Comparison of ENCODE assay signal across 8 cellular contexts in the genomic region with DNA sequence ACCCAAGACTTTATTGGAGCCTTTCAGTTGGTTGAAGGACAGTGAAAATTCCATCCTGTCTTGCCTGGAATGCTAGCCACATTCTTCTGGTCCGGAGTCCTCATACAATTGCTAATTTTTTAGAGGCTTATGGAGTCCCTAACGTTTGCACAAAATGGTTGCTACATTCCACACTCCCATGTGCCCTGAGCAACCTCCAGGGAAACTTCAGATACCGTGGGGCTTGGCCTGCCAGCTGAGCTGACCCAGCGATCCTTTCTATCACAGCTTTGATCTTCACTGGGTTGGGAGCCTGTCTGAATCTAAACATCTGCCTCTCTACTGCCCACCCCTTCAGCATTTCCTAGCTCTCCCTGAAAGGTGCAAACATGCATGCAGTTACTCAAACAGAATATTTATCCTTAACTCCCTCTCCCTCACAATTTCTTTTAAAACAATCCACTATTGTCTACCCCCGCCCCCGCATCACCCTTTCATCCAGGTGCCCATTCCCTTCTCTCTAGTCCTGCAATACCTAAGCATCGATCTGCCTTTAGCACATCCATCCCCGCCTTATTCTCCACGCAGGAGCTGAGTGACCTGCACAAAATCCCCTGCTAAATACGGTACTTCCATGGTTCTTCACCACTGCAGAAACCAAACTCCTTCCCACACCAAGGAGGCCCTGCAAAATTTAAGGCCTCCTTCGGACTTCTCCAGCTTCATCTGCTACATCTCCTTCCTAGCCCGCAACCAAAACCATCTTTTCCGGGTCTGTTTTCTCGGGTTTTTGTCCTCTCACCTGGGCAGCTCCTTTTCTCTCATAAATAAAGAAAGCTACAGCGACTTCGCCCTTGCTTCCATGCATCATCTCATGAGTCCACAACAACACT. TPM values are rescaled to one million over a fixed set of nuclear protein-coding genes. Genes with fewer than 3 reads are reported as not detected.
A peak's percentile ranks its signal among the peaks of the same experiment; 100 is the strongest.
DNase-seq lines count a peak whose midpoint lies in the region; ATAC-seq and TF ChIP-seq lines count a peak whose summit lies in the region.

No MANE protein-coding gene starts in this region.

- peaks cover 77% of the 10 kb centered on the region for H3K4me1 Mint-ChIP-seq in activated T-helper 1 cell treated with anti-CD3 and anti-CD28 coated beads, Interleukin-12 subunit alpha, Interleukin-12 subunit beta, Interleukin-2, Interleukin-4 antibody, amounts not matched to agents 30 ng/mL and 10 ng/mL and 1 ng/mL, durations not matched to agents 14 hours and 24 hours and 36 hours (ENCODE audit: low read depth)
- peaks cover 36% of the 10 kb centered on the region for H3K4me1 Mint-ChIP-seq in stimulated activated memory B cell treated with anti-CD40 and anti-IgM and Interleukin-4, amounts not matched to agents 10 μg/mL and 1 μg/mL and 100 μg/mL, for 72 hours

- H3K4me1 ChIP-seq in heart left ventricle (peaks cover 0 to 33% (median 20%) of the 10 kb centered on the region in 12 donors), iPS-20b (ENCODE audit: insufficient read depth, low read length) (no peaks in the 10 kb centered on the region; the same call in 1 of the 2 replicates)

- H3K27me3 Mint-ChIP-seq in activated T-helper 1 cell treated with anti-CD3 and anti-CD28 coated beads, Interleukin-12 subunit alpha, Interleukin-12 subunit beta, Interleukin-2, Interleukin-4 antibody, amounts not matched to agents 30 ng/mL and 10 ng/mL and 1 ng/mL, durations not matched to agents 14 hours and 24 hours and 36 hours (ENCODE audit: insufficient read depth), result no peaks in the 10 kb centered on the region
- no peaks in the 10 kb centered on the region for H3K27me3 Mint-ChIP-seq in stimulated activated memory B cell treated with anti-CD40 and anti-IgM and Interleukin-4, amounts not matched to agents 10 μg/mL and 1 μg/mL and 100 μg/mL, for 72 hours

- H3K36me3 Mint-ChIP-seq in activated T-helper 1 cell treated with anti-CD3 and anti-CD28 coated beads, Interleukin-12 subunit alpha, Interleukin-12 subunit beta, Interleukin-2, Interleukin-4 antibody, amounts not matched to agents 30 ng/mL and 10 ng/mL and 1 ng/mL, durations not matched to agents 14 hours and 24 hours and 36 hours (ENCODE audit: low read depth), result peaks cover 2% of the 10 kb centered on the region
- H3K36me3 Mint-ChIP-seq in stimulated activated memory B cell treated with anti-CD40 and anti-IgM and Interleukin-4, amounts not matched to agents 10 μg/mL and 1 μg/mL and 100 μg/mL, for 72 hours, result peaks cover 12% of the 10 kb centered on the region

- DNase-seq in heart left ventricle, result no peak
- DNase-seq in cardiac septum (ENCODE audit: low spot score), result no peak
- DNase-seq in activated T-helper 1 cell treated with anti-CD3 and anti-CD28 coated beads, Interleukin-12 subunit alpha, Interleukin-12 subunit beta, Interleukin-2, Interleukin-4 antibody, amounts not matched to agents 30 ng/mL and 10 ng/mL and 1 ng/mL, durations not matched to agents 14 hours and 24 hours and 36 hours (ENCODE audit: low spot score), result no peak
- no peak for DNase-seq in NCI-H187 treated with DMSO at 0.1 percent for 48 hours (lab: John Stamatoyannopoulos, UW)

- H3K9me3 ChIP-seq in heart left ventricle (no peaks in the 10 kb centered on the region), iPS-20b (ENCODE audit: insufficient read depth, low read depth, low read length) (no peaks in the 10 kb centered on the region)

- H3K4me3 ChIP-seq in heart left ventricle (peak overlapping the region; percentile 56 to 94 (median 89)), iPS-20b (ENCODE audit: low read length) (peak overlapping the region; percentile 95)

- no peaks in the 10 kb centered on the region for H3K9me3 Mint-ChIP-seq in activated T-helper 1 cell treated with anti-CD3 and anti-CD28 coated beads, Interleukin-12 subunit alpha, Interleukin-12 subunit beta, Interleukin-2, Interleukin-4 antibody, amounts not matched to agents 30 ng/mL and 10 ng/mL and 1 ng/mL, durations not matched to agents 14 hours and 24 hours and 36 hours
- H3K9me3 Mint-ChIP-seq in stimulated activated memory B cell treated with anti-CD40 and anti-IgM and Interleukin-4, amounts not matched to agents 10 μg/mL and 1 μg/mL and 100 μg/mL, for 72 hours, result no peaks in the 10 kb centered on the region

- TF ChIP-seq POLR2A in heart left ventricle (IDR thresholded peaks at IDR 0.05), result no peak

- H3K4me3 Mint-ChIP-seq in activated T-helper 1 cell treated with anti-CD3 and anti-CD28 coated beads, Interleukin-12 subunit alpha, Interleukin-12 subunit beta, Interleukin-2, Interleukin-4 antibody, amounts not matched to agents 30 ng/mL and 10 ng/mL and 1 ng/mL, durations not matched to agents 14 hours and 24 hours and 36 hours, result peak overlapping the region; percentile 85
- H3K4me3 Mint-ChIP-seq in stimulated activated memory B cell treated with anti-CD40 and anti-IgM and Interleukin-4, amounts not matched to agents 10 μg/mL and 1 μg/mL and 100 μg/mL, for 72 hours, result peak overlapping the region; percentile 90

- H3K36me3 ChIP-seq in heart left ventricle (no peaks in the 10 kb centered on the region), iPS-20b (ENCODE audit: insufficient read depth, low read depth, low read length) (peaks cover 11% of the 10 kb centered on the region; the same call in 1 of the 2 replicates)

- intact Hi-C loops in heart left ventricle (cut with DNase I), result loop anchor here in 7 of 10 donors (2.0 to 10.0 kb wide), 7 partner anchors 47 to 279 kb away; partner anchors contain the start of genes ATMIN (in 1 of the 7) and GCSH (in 1 of the 7)
- intact Hi-C loops in cardiac septum (cut with DNase I), result loop anchor here (10.0 kb wide), 1 partner anchor 219 kb away; the partner anchor contains the start of gene GCSH
- intact Hi-C loops in activated T-helper 1 cell treated with anti-CD3 and anti-CD28 coated beads, Interleukin-12 subunit alpha, Interleukin-12 subunit beta, Interleukin-2, Interleukin-4 antibody, amounts not matched to agents 30 ng/mL and 10 ng/mL and 1 ng/mL, durations not matched to agents 14 hours and 24 hours and 36 hours (cut with micrococcal nuclease), result loop anchor here (1.0 to 10.0 kb wide), 14 partner anchors 21 to 1341 kb away; partner anchors contain the start of genes ATMIN, CENPN, CMIP and GCSH

- H3K27ac ChIP-seq in heart left ventricle (peak overlapping the region in 11 of 12 donors; percentile 5 to 96 (median 87)), iPS-20b (ENCODE audit: low read length) (peak overlapping the region; percentile 37)

- H3K9ac ChIP-seq in iPS-20b (ENCODE audit: low read depth, low read length), result peak overlapping the region; percentile 95

- 3 to 4% (median 4%) methylated on average over 16 of the region's 16 CpGs for WGBS in heart left ventricle, 4 donors

- H3K27me3 ChIP-seq in heart left ventricle (no peaks in the 10 kb centered on the region), iPS-20b (ENCODE audit: insufficient read depth, low read length) (peaks cover 7% of the 10 kb centered on the region)

- no peak for ATAC-seq in heart left ventricle
- peak; percentile 1 for ATAC-seq in stimulated activated memory B cell treated with anti-CD40 and anti-IgM and Interleukin-4, amounts not matched to agents 10 μg/mL and 1 μg/mL and 100 μg/mL, for 72 hours
- ATAC-seq in HG03280 (IDR thresholded peaks at IDR 0.05; ENCODE audit: unreplicated experiment), result no peak
- ATAC-seq in HG03354 (IDR thresholded peaks at IDR 0.05; ENCODE audit: poor library complexity, severe bottlenecking, unreplicated experiment), result no peak

- H3K27ac Mint-ChIP-seq in activated T-helper 1 cell treated with anti-CD3 and anti-CD28 coated beads, Interleukin-12 subunit alpha, Interleukin-12 subunit beta, Interleukin-2, Interleukin-4 antibody, amounts not matched to agents 30 ng/mL and 10 ng/mL and 1 ng/mL, durations not matched to agents 14 hours and 24 hours and 36 hours, result peak overlapping the region; percentile 83
- peak overlapping the region; percentile 94 for H3K27ac Mint-ChIP-seq in stimulated activated memory B cell treated with anti-CD40 and anti-IgM and Interleukin-4, amounts not matched to agents 10 μg/mL and 1 μg/mL and 100 μg/mL, for 72 hours

- no peak for TF ChIP-seq CTCF in heart left ventricle (IDR thresholded peaks at IDR 0.05)

RNA-seq across cellular contexts. Expression of gene GAN, which starts 0.8 kb away (rescaled TPM):
- total RNA-seq in heart left ventricle (10 to 100 TPM in 7 of 9 donors, 1 to 10 TPM in 2; 8.7 to 17.7 (median 13.1) TPM), cardiac septum (13.3 TPM)
- 1 to 10 TPM; 1.6 to 2.2 TPM for polyA plus RNA-seq in heart left ventricle
- 16.4 and 16.8 TPM in 2 replicates for total RNA-seq in activated T-helper 1 cell treated with anti-CD3 and anti-CD28 coated beads, Interleukin-12 subunit alpha, Interleukin-12 subunit beta, Interleukin-2, Interleukin-4 antibody, amounts not matched to agents 30 ng/mL and 10 ng/mL and 1 ng/mL, durations not matched to agents 14 hours and 24 hours and 36 hours
